ENCODE assay signal across 8 cellular contexts in the genomic region with DNA sequence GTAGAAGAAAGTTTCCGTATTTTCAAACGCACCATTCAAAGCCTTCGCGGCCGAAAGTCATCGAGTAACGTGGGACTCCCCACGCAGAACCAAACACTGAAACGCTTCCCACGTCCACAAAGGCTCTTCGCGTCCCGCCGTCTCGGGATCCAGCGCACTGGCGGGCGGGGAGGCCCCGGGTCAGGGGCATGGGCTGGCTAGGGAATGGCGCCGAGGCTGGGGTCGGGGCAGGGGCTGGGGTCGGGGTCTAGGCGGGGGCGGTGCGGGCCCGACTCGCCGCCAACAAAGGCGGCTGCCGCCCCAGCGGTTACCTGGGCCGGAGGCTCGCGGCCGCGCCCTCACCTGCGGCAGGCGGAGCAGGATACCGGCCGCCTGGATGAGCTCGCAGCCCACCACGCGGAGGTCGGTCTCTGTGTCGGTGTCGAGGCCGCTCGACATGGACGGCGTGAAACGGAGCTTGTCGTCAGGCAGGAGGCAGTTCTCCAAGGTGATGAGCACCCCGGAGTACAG. TPM values are rescaled to one million over a fixed set of nuclear protein-coding genes. Genes with fewer than 3 reads are reported as not detected.
A peak's percentile ranks its signal among the peaks of the same experiment; 100 is the strongest.
DNase-seq lines count a peak whose midpoint lies in the region; ATAC-seq, FAIRE-seq and TF ChIP-seq lines count a peak whose summit lies in the region.

No MANE protein-coding gene starts in this region.

- peak overlapping the region; percentile 99 for H3K4me2 ChIP-seq in smooth muscle cell

- peaks cover 18% of the 10 kb centered on the region for H3F3A ChIP-seq in smooth muscle cell (ENCODE audit: low read depth)

- peaks cover 7% of the 10 kb centered on the region for H4K20me1 ChIP-seq in smooth muscle cell (ENCODE audit: low read depth)

- FAIRE-seq in RCC 7860 (lab: Jason Lieb, UNC), result no peak

- no peaks in the 10 kb centered on the region for H3K27me3 Mint-ChIP-seq in WTC11 (ENCODE audit: low read depth)

- H3K36me3 ChIP-seq in heart right ventricle (peaks cover 0 to 78% (median 53%) of the 10 kb centered on the region in 9 donors), smooth muscle cell (ENCODE audit: low read depth) (no peaks in the 10 kb centered on the region)

- peak; percentile 22 for ATAC-seq in GM18502 (IDR thresholded peaks at IDR 0.05; ENCODE audit: poor library complexity, unreplicated experiment)
- peak; percentile 18 for ATAC-seq in HG02759 (IDR thresholded peaks at IDR 0.05; ENCODE audit: unreplicated experiment)
- no peak for ATAC-seq in WTC11
- ATAC-seq in heart right ventricle, result peak in 3 of 8 donors; percentile 2 to 5 (median 5)
- no peak for ATAC-seq in GM19351 (IDR thresholded peaks at IDR 0.05; ENCODE audit: unreplicated experiment)

- 0% methylated on average over 52 to 54 of the region's 54 CpGs for WGBS in heart right ventricle, 2 donors
- WGBS in smooth muscle cell (ENCODE audit: low lambda C conversion rate), result 2% methylated on average over 40 of the region's 54 CpGs

- H3K9me3 ChIP-seq in heart right ventricle (no peaks in the 10 kb centered on the region), smooth muscle cell (replicated peaks; ENCODE audit: low read depth) (no peaks in the 10 kb centered on the region)

- peaks cover 75% of the 10 kb centered on the region for H3K79me2 ChIP-seq in smooth muscle cell (ENCODE audit: low read depth)

- no peaks in the 10 kb centered on the region for H3K9me3 Mint-ChIP-seq in WTC11

- peaks cover 31% of the 10 kb centered on the region for H3K4me1 Mint-ChIP-seq in WTC11

- no peak overlapping the region for H2AFZ ChIP-seq in smooth muscle cell (ENCODE audit: low read depth)

- DNase-seq in WTC11 (ENCODE audit: low spot score) (no peak), heart right ventricle (no peak), smooth muscle cell (lab: John Stamatoyannopoulos, UW; ENCODE audit: unreplicated experiment) (no peak), RCC 7860 (ENCODE audit: low spot score) (no peak), HUDEP-2 (lab: John Stamatoyannopoulos, UW; ENCODE audit: unreplicated experiment in 76 of 76) (no peak)

- peak overlapping the region; percentile 85 for H3K4me3 Mint-ChIP-seq in WTC11

- H3K27ac Mint-ChIP-seq in WTC11, result 0 out of 2 replicates have a peak overlapping the region, but pooled peaks have one; percentile 93

- H3K27ac ChIP-seq in heart right ventricle (peak overlapping the region; percentile 83 to 98 (median 92)), smooth muscle cell (ENCODE audit: low read depth) (peak overlapping the region; percentile 61)

- H3K4me3 ChIP-seq in heart right ventricle, result peak overlapping the region; percentile 80 to 100 (median 96)
- peak overlapping the region; percentile 97 for H3K4me3 ChIP-seq in smooth muscle cell

- TF ChIP-seq CTCF in WTC11 (IDR thresholded peaks at IDR 0.05) (no peak), heart right ventricle (IDR thresholded peaks at IDR 0.05) (no peak), smooth muscle cell (IDR thresholded peaks at IDR 0.05; ENCODE audit: borderline replicate concordance, insufficient read depth, poor library complexity, severe bottlenecking) (no peak)

- H3K4me1 ChIP-seq in heart right ventricle, result peaks cover 13 to 65% (median 43%) of the 10 kb centered on the region in 9 donors
- H3K4me1 ChIP-seq in smooth muscle cell (ENCODE audit: low read depth), result peaks cover 7% of the 10 kb centered on the region

- H3K9ac ChIP-seq in smooth muscle cell (ENCODE audit: low read depth), result peak overlapping the region; percentile 96

- H3K27me3 ChIP-seq in heart right ventricle (no peaks in the 10 kb centered on the region), smooth muscle cell (ENCODE audit: low read depth) (no peaks in the 10 kb centered on the region)

- POLR2A ChIA-PET in WTC11 (lab: Charles Lee), result interaction anchor here (0.7 to 2.3 kb wide), 10 partner anchors 9 to 527 kb away, joined by 3 to 12 read pairs (median 4); a partner anchor contains a TSS

- peaks cover 62% of the 10 kb centered on the region for H3K36me3 Mint-ChIP-seq in WTC11

- intact Hi-C loops in heart right ventricle (cut with DNase I), result loop anchor here in 1 of 10 donors (5.0 kb wide), 1 partner anchor 44 kb away; no protein-coding TSS in a partner anchor

- CTCF ChIA-PET in WTC11 (lab: Charles Lee), result interaction anchor here (0.5 to 2.5 kb wide), 17 partner anchors 9 to 396 kb away, joined by 3 to 14 read pairs (median 4); a partner anchor contains a TSS

TF ChIP-seq in WTC11, 78 proteins besides CTCF, POLR2A, EP300 and RAD21:
- TF ChIP-seq, protein P1, sequence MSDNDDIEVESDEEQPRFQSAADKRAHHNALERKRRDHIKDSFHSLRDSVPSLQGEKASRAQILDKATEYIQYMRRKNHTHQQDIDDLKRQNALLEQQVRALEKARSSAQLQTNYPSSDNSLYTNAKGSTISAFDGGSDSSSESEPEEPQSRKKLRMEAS (CRISPR knock-in tag; IDR thresholded peaks at IDR 0.05), result no peak
- no peak for TF ChIP-seq ETV6 (CRISPR knock-in tag; IDR thresholded peaks at IDR 0.05)
- TF ChIP-seq GABPB1 (CRISPR knock-in tag; IDR thresholded peaks at IDR 0.05), result no peak
- TF ChIP-seq, protein P2, sequence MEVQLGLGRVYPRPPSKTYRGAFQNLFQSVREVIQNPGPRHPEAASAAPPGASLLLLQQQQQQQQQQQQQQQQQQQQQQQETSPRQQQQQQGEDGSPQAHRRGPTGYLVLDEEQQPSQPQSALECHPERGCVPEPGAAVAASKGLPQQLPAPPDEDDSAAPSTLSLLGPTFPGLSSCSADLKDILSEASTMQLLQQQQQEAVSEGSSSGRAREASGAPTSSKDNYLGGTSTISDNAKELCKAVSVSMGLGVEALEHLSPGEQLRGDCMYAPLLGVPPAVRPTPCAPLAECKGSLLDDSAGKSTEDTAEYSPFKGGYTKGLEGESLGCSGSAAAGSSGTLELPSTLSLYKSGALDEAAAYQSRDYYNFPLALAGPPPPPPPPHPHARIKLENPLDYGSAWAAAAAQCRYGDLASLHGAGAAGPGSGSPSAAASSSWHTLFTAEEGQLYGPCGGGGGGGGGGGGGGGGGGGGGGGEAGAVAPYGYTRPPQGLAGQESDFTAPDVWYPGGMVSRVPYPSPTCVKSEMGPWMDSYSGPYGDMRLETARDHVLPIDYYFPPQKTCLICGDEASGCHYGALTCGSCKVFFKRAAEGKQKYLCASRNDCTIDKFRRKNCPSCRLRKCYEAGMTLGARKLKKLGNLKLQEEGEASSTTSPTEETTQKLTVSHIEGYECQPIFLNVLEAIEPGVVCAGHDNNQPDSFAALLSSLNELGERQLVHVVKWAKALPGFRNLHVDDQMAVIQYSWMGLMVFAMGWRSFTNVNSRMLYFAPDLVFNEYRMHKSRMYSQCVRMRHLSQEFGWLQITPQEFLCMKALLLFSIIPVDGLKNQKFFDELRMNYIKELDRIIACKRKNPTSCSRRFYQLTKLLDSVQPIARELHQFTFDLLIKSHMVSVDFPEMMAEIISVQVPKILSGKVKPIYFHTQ (CRISPR knock-in tag; IDR thresholded peaks at IDR 0.05), result no peak
- TF ChIP-seq IRF2 (CRISPR knock-in tag; IDR thresholded peaks at IDR 0.05; ENCODE audit: borderline replicate concordance, low read depth), result no peak
- no peak for TF ChIP-seq ZBTB21 (CRISPR knock-in tag; IDR thresholded peaks at IDR 0.05; ENCODE audit: borderline replicate concordance)

RNA-seq across cellular contexts. Expression of a gene that starts 0.4 kb away (rescaled TPM):
- total RNA-seq in WTC11 (2021) (117 to 142 TPM (median 117 TPM) in 3 replicates), heart right ventricle (10 to 100 TPM; 38.5 to 77.5 (median 47.7) TPM), smooth muscle cell (172 and 180 TPM in 2 replicates)
- polyA plus RNA-seq in heart right ventricle (100 to 1,000 TPM in 1 of 2 donors, 10 to 100 TPM in 1; 57.3 to 243 TPM), smooth muscle cell (144 and 226 TPM in 2 replicates)

RNA-seq across cellular contexts. Expression of a gene that starts 8.4 kb away (rescaled TPM):
- 126 to 156 TPM (median 134 TPM) in 3 replicates for total RNA-seq in WTC11 (2021)
- 100 to 1,000 TPM; 116 to 162 (median 132) TPM for total RNA-seq in heart right ventricle
- polyA plus RNA-seq in heart right ventricle, result 100 to 1,000 TPM; 124 to 224 TPM
- 99.0 and 99.6 TPM in 2 replicates for total RNA-seq in smooth muscle cell
- 147 and 161 TPM in 2 replicates for polyA plus RNA-seq in smooth muscle cell

RNA-seq across cellular contexts. Expression of a gene that starts 22.3 kb away (rescaled TPM):
- total RNA-seq in WTC11 (2021) (1.6 to 2.8 TPM (median 1.9 TPM) in 3 replicates), heart right ventricle (1 to 10 TPM in 7 of 10 donors, under 1 TPM in 3; 0.37 to 2.5 (median 1.8) TPM), smooth muscle cell (5.3 and 10.1 TPM in 2 replicates)
- polyA plus RNA-seq in heart right ventricle (1 to 10 TPM; 1.2 to 3.1 TPM), smooth muscle cell (6.1 and 30.1 TPM in 2 replicates)

RNA-seq across cellular contexts. Expression of a gene that starts 23.7 kb away (rescaled TPM):
- total RNA-seq in WTC11 (2021), result 238 to 268 TPM (median 250 TPM) in 3 replicates
- 100 to 1,000 TPM; 176 to 251 (median 193) TPM for total RNA-seq in heart right ventricle
- 100 to 1,000 TPM; 376 to 528 TPM for polyA plus RNA-seq in heart right ventricle
- total RNA-seq in smooth muscle cell, result 60.1 and 81.8 TPM in 2 replicates
- polyA plus RNA-seq in smooth muscle cell, result 214 and 245 TPM in 2 replicates

RNA-seq across cellular contexts. Expression of a gene that starts 36.8 kb away (rescaled TPM):
- total RNA-seq in WTC11 (2021) (28.3 to 35.5 TPM (median 28.3 TPM) in 3 replicates), heart right ventricle (10 to 100 TPM; 10.8 to 52.8 (median 14.1) TPM), smooth muscle cell (25.1 and 29.5 TPM in 2 replicates)
- polyA plus RNA-seq in heart right ventricle (10 to 100 TPM; 13.9 to 27.5 TPM), smooth muscle cell (79.2 and 156 TPM in 2 replicates)

Comparison
In these comparisons a context has a peak if more than half of its experiments do, and no peak if none do; other contexts are left out.
1. ATAC-seq: peak in GM18502 (single experiment) and HG02759 (single experiment); none in WTC11 (single experiment) and GM19351 (single experiment).